In genomic region chr9:127055745-127056402, GRCh38 we compare ENCODE assay signal across 21 cellular contexts.
"Had no signal": no experiment of that assay in that cellular context is flagged by ENCODE, and none has a peak within 500 bp of the region (broad histone marks: within the 10 kb centered on the region; RNA-seq: fewer than 3 reads in every experiment).

No MANE protein-coding gene starts in this region.

- H3K27ac Mint-ChIP-seq: activated CD4-positive, alpha-beta T cell treated with anti-CD3 and anti-CD28 coated beads, Interleukin-2, amount 10 ng/mL, durations not matched to agents 7 days and 5 days; activated CD8-positive, alpha-beta memory T cell treated with anti-CD3 and anti-CD28 coated beads, Interleukin-2, amount 10 ng/mL, durations not matched to agents 7 days and 5 days; activated CD8-positive, alpha-beta T cell treated with anti-CD3 and anti-CD28 coated beads for 36 hours; activated naive CD4-positive, alpha-beta T cell treated with anti-CD3 and anti-CD28 coated beads, Interleukin-2, amount 50 U/mL, for 24 hours; naive B cell; neural progenitor cell; progenitor cell of endocrine pancreas had no signal

- ATAC-seq: activated CD8-positive, alpha-beta memory T cell treated with anti-CD3 and anti-CD28 coated beads, Interleukin-2, amount 10 ng/mL, durations not matched to agents 7 days and 5 days; activated CD8-positive, alpha-beta T cell treated with anti-CD3 and anti-CD28 coated beads for 36 hours; body of pancreas; stimulated activated naive CD8-positive, alpha-beta T cell treated with anti-CD3 and anti-CD28 coated beads, Interleukin-15, amount 100 ng/mL, for 72 hours had no signal

- H3K9me3 Mint-ChIP-seq: activated CD4-positive, alpha-beta T cell treated with anti-CD3 and anti-CD28 coated beads, Interleukin-2, amount 10 ng/mL, durations not matched to agents 7 days and 5 days; activated CD8-positive, alpha-beta T cell treated with anti-CD3 and anti-CD28 coated beads for 36 hours; activated naive CD4-positive, alpha-beta T cell treated with anti-CD3 and anti-CD28 coated beads, Interleukin-2, amount 50 U/mL, for 24 hours; naive B cell; neural progenitor cell; stimulated activated naive CD8-positive, alpha-beta T cell treated with anti-CD3 and anti-CD28 coated beads, Interleukin-15, amount 100 ng/mL, for 72 hours had no signal

- H3K4me3 Mint-ChIP-seq: activated CD4-positive, alpha-beta T cell treated with anti-CD3 and anti-CD28 coated beads, Interleukin-2, amount 10 ng/mL, durations not matched to agents 7 days and 5 days; activated CD8-positive, alpha-beta memory T cell treated with anti-CD3 and anti-CD28 coated beads, Interleukin-2, amount 10 ng/mL, durations not matched to agents 7 days and 5 days; activated CD8-positive, alpha-beta T cell treated with anti-CD3 and anti-CD28 coated beads for 36 hours; activated naive CD4-positive, alpha-beta T cell treated with anti-CD3 and anti-CD28 coated beads, Interleukin-2, amount 50 U/mL, for 24 hours; naive B cell; neural progenitor cell; stimulated activated naive CD8-positive, alpha-beta T cell treated with anti-CD3 and anti-CD28 coated beads, Interleukin-15, amount 100 ng/mL, for 72 hours had no signal

- H3K9ac ChIP-seq: neural progenitor cell had no signal

- H3K9me3 ChIP-seq: body of pancreas, suprapubic skin, transverse colon, vagina had no signal

- DNase-seq: activated CD4-positive, alpha-beta T cell treated with anti-CD3 and anti-CD28 coated beads, Interleukin-2, amount 10 ng/mL, durations not matched to agents 7 days and 5 days; activated CD8-positive, alpha-beta memory T cell treated with anti-CD3 and anti-CD28 coated beads, Interleukin-2, amount 10 ng/mL, durations not matched to agents 7 days and 5 days; activated CD8-positive, alpha-beta T cell treated with anti-CD3 and anti-CD28 coated beads for 36 hours; activated gamma-delta T cell; activated T-cell treated with anti-CD3 and anti-CD28 coated beads for 4 hours; anterior cingulate cortex; body of pancreas; naive B cell; stimulated activated CD4-positive, alpha-beta T cell treated with anti-CD3 and anti-CD28 coated beads, Interleukin-12 subunit alpha, Interleukin-12 subunit beta, amount 100 ng/mL, for 4 hours; stimulated activated CD4-positive, alpha-beta T cell treated with anti-CD3 and anti-CD28 coated beads, Interleukin-1b, Interleukin-23, amount 100 ng/mL, for 48 hours; stimulated activated naive CD8-positive, alpha-beta T cell treated with anti-CD3 and anti-CD28 coated beads, Interleukin-15, amount 100 ng/mL, for 72 hours; transverse colon had no signal

- H2AFZ ChIP-seq: neural progenitor cell had no signal

- H3K4me1 ChIP-seq: body of pancreas had no signal

- H3K27me3 Mint-ChIP-seq: activated CD4-positive, alpha-beta T cell treated with anti-CD3 and anti-CD28 coated beads, Interleukin-2, amount 10 ng/mL, durations not matched to agents 7 days and 5 days; activated CD8-positive, alpha-beta memory T cell treated with anti-CD3 and anti-CD28 coated beads, Interleukin-2, amount 10 ng/mL, durations not matched to agents 7 days and 5 days; activated CD8-positive, alpha-beta T cell treated with anti-CD3 and anti-CD28 coated beads for 36 hours; activated naive CD4-positive, alpha-beta T cell treated with anti-CD3 and anti-CD28 coated beads, Interleukin-2, amount 50 U/mL, for 24 hours; naive B cell; progenitor cell of endocrine pancreas; stimulated activated naive CD8-positive, alpha-beta T cell treated with anti-CD3 and anti-CD28 coated beads, Interleukin-15, amount 100 ng/mL, for 72 hours had no signal

- H3K27ac ChIP-seq: body of pancreas, cardiac muscle cell, coronary artery, epithelial cell of prostate, neural progenitor cell, suprapubic skin, transverse colon, vagina had no signal

- H3K4me3 ChIP-seq: body of pancreas, cardiac muscle cell, coronary artery, lung, neural progenitor cell, suprapubic skin, transverse colon, vagina had no signal

- H3K27me3 ChIP-seq: body of pancreas, cardiac muscle cell, neural progenitor cell, suprapubic skin, transverse colon, vagina had no signal

- H3K4me1 Mint-ChIP-seq: activated naive CD4-positive, alpha-beta T cell treated with anti-CD3 and anti-CD28 coated beads, Interleukin-2, amount 50 U/mL, for 24 hours had no signal

- H3K36me3 ChIP-seq: cardiac muscle cell, neural progenitor cell, suprapubic skin, transverse colon, vagina had no signal

- H3K4me2 ChIP-seq: neural progenitor cell had no signal

- H3K36me3 Mint-ChIP-seq: activated CD8-positive, alpha-beta memory T cell treated with anti-CD3 and anti-CD28 coated beads, Interleukin-2, amount 10 ng/mL, durations not matched to agents 7 days and 5 days; activated naive CD4-positive, alpha-beta T cell treated with anti-CD3 and anti-CD28 coated beads, Interleukin-2, amount 50 U/mL, for 24 hours; neural progenitor cell had no signal
